Comparison of ENCODE assay signal across 9 cellular contexts in genomic region chr20:35307666-35308653, GRCh38. TPM values are rescaled to one million over a fixed set of nuclear protein-coding genes. Genes with fewer than 3 reads are reported as not detected.
DNase-seq lines count a peak whose midpoint lies in the region; ATAC-seq, FAIRE-seq and TF ChIP-seq lines count a peak whose summit lies in the region.
"Had no signal": no experiment of that assay in that cellular context is flagged by ENCODE, and none has a peak within 500 bp of the region (broad histone marks: within the 10 kb centered on the region; RNA-seq: fewer than 3 reads in every experiment).

No MANE protein-coding gene starts in this region.

- FAIRE-seq in small intestine (lab: Jason Lieb, UNC), result no peak

- no peak for DNase-seq in activated CD8-positive, alpha-beta memory T cell treated with anti-CD3 and anti-CD28 coated beads, Interleukin-2, amount 10 ng/mL, durations not matched to agents 7 days and 5 days
- DNase-seq in activated CD8-positive, alpha-beta memory T cell treated with anti-CD3 and anti-CD28 coated beads, Interleukin-2, amount 50 U/mL, for 48 hours, result no peak
- DNase-seq in body of pancreas, result peak; percentile 50 to 72 (median 62)
- DNase-seq in iris pigment epithelial cell (ENCODE audit: low read depth), result peak; percentile 52
- no peak for DNase-seq in upper lobe of right lung
- DNase-seq in naive thymus-derived CD8-positive, alpha-beta T cell, result no peak
- no peak for DNase-seq in small intestine

- no peak for TF ChIP-seq POLR2A in body of pancreas (IDR thresholded peaks at IDR 0.05)

- no peak overlapping the region for H3K4me3 Mint-ChIP-seq in activated CD8-positive, alpha-beta memory T cell treated with anti-CD3 and anti-CD28 coated beads, Interleukin-2, amount 10 ng/mL, durations not matched to agents 7 days and 5 days
- no peak overlapping the region for H3K4me3 Mint-ChIP-seq in naive thymus-derived CD8-positive, alpha-beta T cell
- H3K4me3 Mint-ChIP-seq: CD4-positive, CD25-positive, alpha-beta regulatory T cell had no signal

- POLR2A ChIA-PET in naive thymus-derived CD8-positive, alpha-beta T cell (lab: Charles Lee), result no interaction called here

- H3K27ac Mint-ChIP-seq in activated CD8-positive, alpha-beta memory T cell treated with anti-CD3 and anti-CD28 coated beads, Interleukin-2, amount 10 ng/mL, durations not matched to agents 7 days and 5 days, result peak overlapping the region; percentile 33
- peak overlapping the region in 4 of 10 donors; percentile 20 to 77 (median 56) for H3K27ac Mint-ChIP-seq in naive thymus-derived CD8-positive, alpha-beta T cell

- intact Hi-C loops in body of pancreas (cut with DNase I) (no loop called here), upper lobe of right lung (cut with DNase I) (no loop called here)

- H3K36me3 ChIP-seq in body of pancreas (replicated peaks in 1 of 2; ENCODE audit: insufficient read depth in 1 of 2, low read depth in 2 of 2) (no peaks in the 10 kb centered on the region), upper lobe of right lung (peaks cover 6% of the 10 kb centered on the region), small intestine (ENCODE audit: control insufficient read depth in 2 of 2, insufficient read depth in 2 of 2, low read length in 2 of 2) (no peaks in the 10 kb centered on the region)

- no peaks in the 10 kb centered on the region for H3K27me3 Mint-ChIP-seq in activated CD8-positive, alpha-beta memory T cell treated with anti-CD3 and anti-CD28 coated beads, Interleukin-2, amount 10 ng/mL, durations not matched to agents 7 days and 5 days
- H3K27me3 Mint-ChIP-seq in naive thymus-derived CD8-positive, alpha-beta T cell, result no peaks in the 10 kb centered on the region
- H3K27me3 Mint-ChIP-seq: CD4-positive, CD25-positive, alpha-beta regulatory T cell had no signal

- no peaks in the 10 kb centered on the region for H3K9me3 Mint-ChIP-seq in activated CD8-positive, alpha-beta memory T cell treated with anti-CD3 and anti-CD28 coated beads, Interleukin-2, amount 10 ng/mL, durations not matched to agents 7 days and 5 days (ENCODE audit: low read depth)
- no peaks in the 10 kb centered on the region for H3K9me3 Mint-ChIP-seq in naive thymus-derived CD8-positive, alpha-beta T cell
- H3K9me3 Mint-ChIP-seq: CD4-positive, CD25-positive, alpha-beta regulatory T cell had no signal

- H3K9me3 ChIP-seq in body of pancreas (no peaks in the 10 kb centered on the region), upper lobe of right lung (no peaks in the 10 kb centered on the region), small intestine (ENCODE audit: control insufficient read depth, low read depth) (no peaks in the 10 kb centered on the region)

- peak overlapping the region in 3 of 4 donors; percentile 23 to 35 (median 35) for H3K27ac ChIP-seq in body of pancreas
- H3K27ac ChIP-seq in upper lobe of right lung, result peak overlapping the region; percentile 36
- H3K27ac ChIP-seq in small intestine (ENCODE audit: low read depth in 1 of 2, low read length in 1 of 2), result peak overlapping the region in 1 of 2 donors; percentile 24

- H3K4me3 ChIP-seq in body of pancreas (no peak overlapping the region), upper lobe of right lung (no peak overlapping the region), small intestine (ENCODE audit: low read depth in 1 of 2, low read length in 2 of 2) (no peak overlapping the region)

- H3K36me3 Mint-ChIP-seq in activated CD8-positive, alpha-beta memory T cell treated with anti-CD3 and anti-CD28 coated beads, Interleukin-2, amount 10 ng/mL, durations not matched to agents 7 days and 5 days, result peaks cover 13% of the 10 kb centered on the region
- H3K36me3 Mint-ChIP-seq in naive thymus-derived CD8-positive, alpha-beta T cell, result peaks cover 0 to 32% (median 5%) of the 10 kb centered on the region in 3 donors

- ATAC-seq in activated CD8-positive, alpha-beta memory T cell treated with anti-CD3 and anti-CD28 coated beads, Interleukin-2, amount 10 ng/mL, durations not matched to agents 7 days and 5 days, result no peak
- peak; percentile 70 for ATAC-seq in body of pancreas
- ATAC-seq in upper lobe of right lung, result no peak
- no peak for ATAC-seq in HG03159 (IDR thresholded peaks at IDR 0.05; ENCODE audit: unreplicated experiment)
- no peak for ATAC-seq in naive thymus-derived CD8-positive, alpha-beta T cell

- H3K4me1 ChIP-seq in body of pancreas, result peaks cover 24% of the 10 kb centered on the region
- no peaks in the 10 kb centered on the region for H3K4me1 ChIP-seq in upper lobe of right lung
- no peaks in the 10 kb centered on the region for H3K4me1 ChIP-seq in small intestine (ENCODE audit: control insufficient read depth in 2 of 2, insufficient read depth in 1 of 2, low read depth in 1 of 2, low read length in 1 of 2)

- WGBS in body of pancreas, 2 donors, result 54 to 57% methylated on average over 13 of the region's 13 CpGs
- WGBS in small intestine, 3 donors, result 78 to 85% (median 84%) methylated on average over 13 of the region's 13 CpGs

- H3K27me3 ChIP-seq in body of pancreas (no peaks in the 10 kb centered on the region), upper lobe of right lung (no peaks in the 10 kb centered on the region), small intestine (ENCODE audit: control insufficient read depth in 2 of 2, insufficient read depth in 2 of 2, low read length in 2 of 2) (no peaks in the 10 kb centered on the region)

- peaks cover 79% of the 10 kb centered on the region for H3K4me1 Mint-ChIP-seq in activated CD8-positive, alpha-beta memory T cell treated with anti-CD3 and anti-CD28 coated beads, Interleukin-2, amount 10 ng/mL, durations not matched to agents 7 days and 5 days
- H3K4me1 Mint-ChIP-seq in naive thymus-derived CD8-positive, alpha-beta T cell, result peaks cover 4 to 9% (median 7%) of the 10 kb centered on the region in 4 donors

- CTCF ChIA-PET in activated CD8-positive, alpha-beta memory T cell treated with anti-CD3 and anti-CD28 coated beads, Interleukin-2, amount 10 ng/mL, durations not matched to agents 7 days and 5 days (lab: Charles Lee), result interaction anchor here (0.9 to 2.7 kb wide), 12 partner anchors 11 to 161 kb away, joined by 3 to 14 read pairs (median 6); partner anchors contain the start of genes EDEM2 and EIF6

- no peak for TF ChIP-seq CTCF in body of pancreas (IDR thresholded peaks at IDR 0.05)
- no peak for TF ChIP-seq CTCF in upper lobe of right lung (IDR thresholded peaks at IDR 0.05)

RNA-seq across cellular contexts. Expression of gene FAM83C, which starts 15.7 kb away (rescaled TPM):
- not detected for total RNA-seq in activated CD8-positive, alpha-beta memory T cell treated with anti-CD3 and anti-CD28 coated beads, Interleukin-2, amount 10 ng/mL, durations not matched to agents 7 days and 5 days
- total RNA-seq in body of pancreas (not detected), upper lobe of right lung (not detected)
- not detected for total RNA-seq in naive thymus-derived CD8-positive, alpha-beta T cell
- not detected for polyA plus RNA-seq in naive thymus-derived CD8-positive, alpha-beta T cell
- polyA plus RNA-seq in small intestine, result under 1 TPM in 1 of 3 donors, not detected in 2; 0.27 TPM
- total RNA-seq: CD4-positive, CD25-positive, alpha-beta regulatory T cell had no signal
- polyA plus RNA-seq: CD4-positive, CD25-positive, alpha-beta regulatory T cell had no signal

RNA-seq across cellular contexts. Expression of gene EIF6, which starts 23.4 kb away (rescaled TPM):
- 100 to 1,000 TPM in 1 of 2 experiments, 10 to 100 TPM in 1; 98.6 to 121 TPM for total RNA-seq in activated CD8-positive, alpha-beta memory T cell treated with anti-CD3 and anti-CD28 coated beads, Interleukin-2, amount 10 ng/mL, durations not matched to agents 7 days and 5 days
- total RNA-seq in body of pancreas (10 to 100 TPM; 23.3 to 35.6 TPM), upper lobe of right lung (78.8 TPM)
- 10 to 100 TPM; 54.7 to 60.9 TPM for total RNA-seq in naive thymus-derived CD8-positive, alpha-beta T cell
- 100 to 1,000 TPM; 155 to 174 (median 157) TPM for polyA plus RNA-seq in naive thymus-derived CD8-positive, alpha-beta T cell
- 100 to 1,000 TPM; 255 to 394 (median 313) TPM for polyA plus RNA-seq in small intestine

RNA-seq across cellular contexts. Expression of gene MMP24OS, which starts 30.0 kb away (rescaled TPM):
- total RNA-seq in activated CD8-positive, alpha-beta memory T cell treated with anti-CD3 and anti-CD28 coated beads, Interleukin-2, amount 10 ng/mL, durations not matched to agents 7 days and 5 days, result 10 to 100 TPM; 28.4 to 44.3 TPM
- total RNA-seq in body of pancreas (10 to 100 TPM; 20.4 to 27.5 TPM), upper lobe of right lung (85.2 TPM)
- 10 to 100 TPM; 83.4 to 85.9 TPM for total RNA-seq in naive thymus-derived CD8-positive, alpha-beta T cell
- 10 to 100 TPM in 1 of 3 donors, 1 to 10 TPM in 2; 7.6 to 12.3 (median 9.0) TPM for polyA plus RNA-seq in naive thymus-derived CD8-positive, alpha-beta T cell
- 10 to 100 TPM; 28.4 to 88.8 (median 57.8) TPM for polyA plus RNA-seq in small intestine

Comparison
In these comparisons a context has a peak if more than half of its experiments do, and no peak if none do; other contexts are left out.
1. DNase-seq: peak in body of pancreas (4 of 4) and iris pigment epithelial cell (single experiment); none in activated CD8-positive, alpha-beta memory T cell treated with anti-CD3 and anti-CD28 coated beads, Interleukin-2, amount 10 ng/mL, durations not matched to agents 7 days and 5 days (single experiment), activated CD8-positive, alpha-beta memory T cell treated with anti-CD3 and anti-CD28 coated beads, Interleukin-2, amount 50 U/mL, for 48 hours (single experiment), upper lobe of right lung (single experiment), naive thymus-derived CD8-positive, alpha-beta T cell (0 of 10) and small intestine (single experiment).